Comparison of ENCODE assay signal across 20 cellular contexts in genomic region chr1:156260896-156261295, GRCh38. TPM values are rescaled to one million over a fixed set of nuclear protein-coding genes. Genes with fewer than 3 reads are reported as not detected.
DNase-seq lines count a peak whose midpoint lies in the region; ATAC-seq and TF ChIP-seq lines count a peak whose summit lies in the region.
"Had no signal": no experiment of that assay in that cellular context is flagged by ENCODE, and none has a peak within 500 bp of the region (broad histone marks: within the 10 kb centered on the region; RNA-seq: fewer than 3 reads in every experiment).

No MANE protein-coding gene starts in this region.

- H3K9me3 Mint-ChIP-seq in HFFc6, result no peaks in the 10 kb centered on the region
- H3K9me3 Mint-ChIP-seq: CD8-positive, alpha-beta T cell; mesothelial cell of epicardium; stimulated activated naive CD8-positive, alpha-beta T cell treated with anti-CD3 and anti-CD28 coated beads, Interleukin-15, amount 100 ng/mL, for 72 hours had no signal

- H3K4me1 ChIP-seq in mammary epithelial cell (ENCODE audit: insufficient read depth, low read length), result peaks cover 71% of the 10 kb centered on the region

- DNase-seq in A172 (ENCODE audit: low spot score) (peak; percentile 34), HFFc6 (no peak), mammary epithelial cell (peak; percentile 67), left lobe of liver (ENCODE audit: low spot score) (no peak)
- DNase-seq in central memory CD4-positive, alpha-beta T cell, result no peak
- DNase-seq: activated CD4-positive, alpha-beta T cell treated with anti-CD3 and anti-CD28 coated beads for 4 hours; activated CD8-positive, alpha-beta memory T cell treated with anti-CD3 and anti-CD28 coated beads, Interleukin-2, amount 50 U/mL, for 48 hours; activated naive CD4-positive, alpha-beta T cell treated with Interleukin-2 at 50 U/mL for 16 hours; CD8-positive, alpha-beta T cell; kidney glomerular epithelial cell; NCI-H2107; NCI-H82; retina; stimulated activated naive CD8-positive, alpha-beta T cell treated with anti-CD3 and anti-CD28 coated beads, Interleukin-15, amount 100 ng/mL, for 72 hours had no signal

- dilution Hi-C loops in mammary epithelial cell (cut with HindIII; ENCODE audit: low sequenced_read_pairs), result loop anchor here (5.0 kb wide), 1 partner anchor 36 kb away; the partner anchor contains the start of genes GLMP and VHLL

- H2AFZ ChIP-seq in mammary epithelial cell (ENCODE audit: low read depth, low read length), result no peak overlapping the region

- BruUV-seq in mammary epithelial cell (replicated peaks; lab: Mats Ljungman, UMichigan), result no TSS peak

- H3K9me3 ChIP-seq in mammary epithelial cell (replicated peaks; ENCODE audit: insufficient read depth, low read length), result no peaks in the 10 kb centered on the region

- H3K36me3 Mint-ChIP-seq in HFFc6 (ENCODE audit: low read depth), result peaks cover 67% of the 10 kb centered on the region

- ATAC-seq in left lobe of liver (peak; percentile 34), HG02610 (IDR thresholded peaks at IDR 0.05; ENCODE audit: unreplicated experiment) (no peak), SK-N-SH treated with all-trans-retinoic acid at 6 μM for 48 hours (no peak), HG02981 (IDR thresholded peaks at IDR 0.05; ENCODE audit: unreplicated experiment) (no peak)
- ATAC-seq: CD8-positive, alpha-beta T cell; Panc1; stimulated activated naive CD8-positive, alpha-beta T cell treated with anti-CD3 and anti-CD28 coated beads, Interleukin-15, amount 100 ng/mL, for 72 hours had no signal

- TF ChIP-seq CTCF in HFFc6 (IDR thresholded peaks at IDR 0.05) (no peak), mammary epithelial cell (conservative IDR thresholded peaks at IDR 0.05 in 1 of 2, IDR thresholded peaks at IDR 0.05 in 1 of 2; ENCODE audit: extremely low read depth in 1 of 2, insufficient read depth in 1 of 2, low read depth in 1 of 2, low read length in 2 of 2) (no peak)

- H3K27me3 Mint-ChIP-seq in HFFc6 (ENCODE audit: insufficient read depth), result peaks cover 2% of the 10 kb centered on the region
- H3K27me3 Mint-ChIP-seq: stimulated activated naive CD8-positive, alpha-beta T cell treated with anti-CD3 and anti-CD28 coated beads, Interleukin-15, amount 100 ng/mL, for 72 hours had no signal

- H3K36me3 ChIP-seq in mammary epithelial cell (ENCODE audit: insufficient read depth, low read length), result peaks cover 42% of the 10 kb centered on the region

- H3K4me3 Mint-ChIP-seq in HFFc6, result no peak overlapping the region
- H3K4me3 Mint-ChIP-seq: CD8-positive, alpha-beta T cell; mesothelial cell of epicardium; stimulated activated naive CD8-positive, alpha-beta T cell treated with anti-CD3 and anti-CD28 coated beads, Interleukin-15, amount 100 ng/mL, for 72 hours had no signal

- in situ Hi-C loops in mammary epithelial cell (cut with MboI; ENCODE audit: low sequenced_read_pairs in 2 of 2), result no loop called here

- peak overlapping the region; percentile 19 for H3K4me2 ChIP-seq in mammary epithelial cell (ENCODE audit: insufficient read depth, low read depth, low read length)

- no peak overlapping the region for H3K4me3 ChIP-seq in mammary epithelial cell (replicated peaks in 1 of 3; ENCODE audit: insufficient read depth in 1 of 3, low read depth in 2 of 3, low read length in 3 of 3)
- H3K4me3 ChIP-seq: cardiac muscle cell had no signal

- no peaks in the 10 kb centered on the region for H4K20me1 ChIP-seq in mammary epithelial cell (ENCODE audit: insufficient read depth, low read length)

- H3K9ac ChIP-seq in mammary epithelial cell (ENCODE audit: insufficient read depth, low read length), result no peak overlapping the region

- peak overlapping the region; percentile 81 for H3K27ac Mint-ChIP-seq in HFFc6
- H3K27ac Mint-ChIP-seq: CD8-positive, alpha-beta T cell; mesothelial cell of epicardium had no signal

- intact Hi-C loops in mammary epithelial cell (cut with micrococcal nuclease), result no loop called here

- peak overlapping the region; percentile 41 for H3K27ac ChIP-seq in mammary epithelial cell (ENCODE audit: insufficient read depth, low read depth, low read length)
- H3K27ac ChIP-seq: cardiac muscle cell had no signal

- H3K79me2 ChIP-seq in mammary epithelial cell (ENCODE audit: insufficient read depth, low read length), result peaks cover 6% of the 10 kb centered on the region

- CTCF ChIA-PET in mammary epithelial cell (lab: Charles Lee; ENCODE audit: low non-redundant PET), result no interaction called here

- H3K4me1 Mint-ChIP-seq in HFFc6 (ENCODE audit: low read depth), result peaks cover 40% of the 10 kb centered on the region
- H3K4me1 Mint-ChIP-seq: mesothelial cell of epicardium had no signal

- H3K27me3 ChIP-seq in mammary epithelial cell (ENCODE audit: insufficient read depth, low read length), result no peaks in the 10 kb centered on the region
- H3K27me3 ChIP-seq: cardiac muscle cell had no signal

- 33% methylated on average over 2 of the region's 2 CpGs for WGBS in mammary epithelial cell (ENCODE audit: low coverage, missing lambda C conversion rate)

TF ChIP-seq in SK-N-SH treated with all-trans-retinoic acid at 6 μM for 48 hours, 23 proteins besides CTCF, POLR2A, EP300 and RAD21:
- no peak for TF ChIP-seq GLIS3 (CRISPR knock-in tag; IDR thresholded peaks at IDR 0.05)
- no peak for TF ChIP-seq CSRNP3 (CRISPR knock-in tag; IDR thresholded peaks at IDR 0.05)
- no peak for TF ChIP-seq ZFP3 (CRISPR knock-in tag; IDR thresholded peaks at IDR 0.05)

RNA-seq across cellular contexts. Expression of gene PAQR6, which starts 13.0 kb away (rescaled TPM):
- total RNA-seq in A172 (2014; rRNA removed; shearing (Covaris generic)), result 2.0 and 3.1 TPM in 2 replicates
- total RNA-seq in HFFc6 (2021; fragmentation: NEBNext Ultra II Directional; extraction: Animal tissue kit (Norgen Biotek cat#: 25700)), result under 1 TPM; 0.45 to 0.65 (median 0.52) TPM
- total RNA-seq in mammary epithelial cell (1 to 10 TPM; 2.8 to 7.6 TPM), left lobe of liver (3.3 TPM)
- polyA plus RNA-seq in mammary epithelial cell, result 1.6 TPM
- polyA minus RNA-seq in mammary epithelial cell, result 1.2 TPM

RNA-seq across cellular contexts. Expression of gene BGLAP, which starts 18.9 kb away (rescaled TPM):
- total RNA-seq in A172 (2014; rRNA removed; shearing (Covaris generic)), result 0.34 and 2.3 TPM in 2 replicates
- total RNA-seq in HFFc6 (2021; fragmentation: NEBNext Ultra II Directional; extraction: Animal tissue kit (Norgen Biotek cat#: 25700)), result under 1 TPM in 2 of 6 experiments, not detected in 4; 0.40 to 0.62 TPM
- not detected for total RNA-seq in mammary epithelial cell
- polyA plus RNA-seq in mammary epithelial cell, result 0.29 TPM
- polyA minus RNA-seq in mammary epithelial cell, result not detected
- 1.8 TPM for total RNA-seq in left lobe of liver

RNA-seq across cellular contexts. Expression of gene SMG5, which starts 21.7 kb away (rescaled TPM):
- total RNA-seq in A172 (2014; rRNA removed; shearing (Covaris generic)), result 113 and 116 TPM in 2 replicates
- 10 to 100 TPM; 46.8 to 56.5 (median 50.6) TPM for total RNA-seq in HFFc6 (2021; fragmentation: NEBNext Ultra II Directional; extraction: Animal tissue kit (Norgen Biotek cat#: 25700))
- total RNA-seq in mammary epithelial cell (10 to 100 TPM; 74.5 to 76.7 TPM), left lobe of liver (43.3 TPM)
- 25.5 TPM for polyA plus RNA-seq in mammary epithelial cell
- 46.2 TPM for polyA minus RNA-seq in mammary epithelial cell

RNA-seq across cellular contexts. Expression of gene TMEM79, which starts 23.2 kb away (rescaled TPM):
- 7.9 and 8.6 TPM in 2 replicates for total RNA-seq in A172 (2014; rRNA removed; shearing (Covaris generic))
- total RNA-seq in HFFc6 (2021; fragmentation: NEBNext Ultra II Directional; extraction: Animal tissue kit (Norgen Biotek cat#: 25700)), result 1 to 10 TPM; 2.0 to 2.7 (median 2.1) TPM
- total RNA-seq in mammary epithelial cell (10 to 100 TPM in 1 of 2 donors, 1 to 10 TPM in 1; 5.0 to 18.4 TPM), left lobe of liver (2.6 TPM)
- polyA plus RNA-seq in mammary epithelial cell, result 26.2 TPM
- polyA minus RNA-seq in mammary epithelial cell, result 31.2 TPM

RNA-seq across cellular contexts. Expression of gene GLMP, which starts 34.6 kb away (rescaled TPM):
- 133 and 135 TPM in 2 replicates for total RNA-seq in A172 (2014; rRNA removed; shearing (Covaris generic))
- 10 to 100 TPM; 50.8 to 91.8 (median 87.4) TPM for total RNA-seq in HFFc6 (2021; fragmentation: NEBNext Ultra II Directional; extraction: Animal tissue kit (Norgen Biotek cat#: 25700))
- total RNA-seq in mammary epithelial cell, result 10 to 100 TPM; 29.7 to 32.1 TPM
- polyA plus RNA-seq in mammary epithelial cell, result 16.1 TPM
- 14.0 TPM for polyA minus RNA-seq in mammary epithelial cell
- 32.9 TPM for total RNA-seq in left lobe of liver

Comparison
In these comparisons a context has a peak if more than half of its experiments do, and no peak if none do; other contexts are left out.
1. DNase-seq: peak in A172 (single experiment) and mammary epithelial cell (single experiment); none in HFFc6 (single experiment), left lobe of liver (single experiment) and central memory CD4-positive, alpha-beta T cell (single experiment).